In the genomic region with DNA sequence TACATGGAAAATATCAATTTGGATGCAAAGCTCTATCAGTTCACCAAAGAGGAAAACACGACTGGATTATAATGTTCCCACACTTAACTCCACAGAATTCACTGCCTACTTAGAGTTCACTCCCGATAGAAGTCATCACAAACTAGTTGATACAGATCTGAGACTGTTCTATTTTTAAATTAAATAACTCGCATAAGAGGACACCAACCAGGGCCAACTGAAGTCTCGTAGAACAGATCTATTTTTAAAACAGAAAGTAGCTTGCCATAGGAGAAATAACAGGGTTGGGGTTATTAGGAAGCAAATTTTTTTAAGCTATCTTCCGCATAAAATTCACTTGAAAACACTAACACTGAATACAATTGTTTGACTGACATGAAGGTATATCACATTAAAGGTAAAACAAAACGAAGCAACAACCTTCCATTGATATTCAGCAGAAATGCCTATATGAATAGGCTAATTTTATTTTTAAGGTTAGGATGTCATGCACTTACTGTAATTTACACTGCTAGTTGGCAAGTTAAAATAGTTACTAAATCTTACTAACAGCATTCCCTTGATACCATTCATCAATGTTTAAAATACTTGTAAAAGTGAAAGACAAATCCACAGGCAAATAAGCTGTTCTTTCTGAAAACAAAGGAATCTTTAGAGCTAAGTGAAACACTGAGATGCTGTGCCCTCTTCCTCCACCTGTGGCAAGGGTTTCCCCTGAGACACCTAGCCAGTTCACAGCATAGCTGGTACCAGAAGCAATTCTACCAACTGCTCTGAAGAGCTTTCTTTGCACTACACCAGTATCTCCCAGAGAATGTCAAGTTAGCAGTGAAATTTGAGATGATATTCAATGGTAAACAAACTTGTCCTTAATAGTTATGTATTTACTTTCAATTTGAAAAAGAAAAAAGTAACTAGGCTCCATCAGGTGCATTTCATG, we compare ENCODE assay signal across 15 cellular contexts.
DNase-seq lines count a peak whose midpoint lies in the region; ATAC-seq and TF ChIP-seq lines count a peak whose summit lies in the region.
"Had no signal": no experiment of that assay in that cellular context is flagged by ENCODE, and none has a peak within 500 bp of the region (broad histone marks: within the 10 kb centered on the region; RNA-seq: fewer than 3 reads in every experiment).

No MANE protein-coding gene starts in this region.

- H4K20me1 ChIP-seq in neural progenitor cell (ENCODE audit: low read depth): no peaks in the 10 kb centered on the region

- no peak overlapping the region for H2AFZ ChIP-seq in neural progenitor cell (replicated peaks)

- no peak for DNase-seq in activated naive CD4-positive, alpha-beta T cell treated with Interleukin-2 at 50 U/mL for 16 hours
- DNase-seq in T-helper 17 cell (no peak), right cardiac atrium (no peak), sciatic nerve (ENCODE audit: low spot score) (no peak), neural progenitor cell (ENCODE audit: low spot score) (no peak)
- DNase-seq in stimulated activated effector memory CD8-positive, alpha-beta T cell treated with anti-CD3 and anti-CD28 coated beads, Interleukin-12 subunit alpha, Interleukin-12 subunit beta, amount 100 ng/mL, for 72 hours (ENCODE audit: low spot score in 2 of 2): no peak
- DNase-seq: amygdala, colonic mucosa, esophagus squamous epithelium, H7, NCI-H146, trophoblast cell had no signal

- H3K4me3 ChIP-seq in right cardiac atrium (ENCODE audit: low read length): peak overlapping the region; percentile 23
- H3K4me3 ChIP-seq in neural progenitor cell: no peak overlapping the region
- H3K4me3 ChIP-seq: colonic mucosa, lung had no signal

- WGBS in right cardiac atrium: 30% methylated on average over 6 of the region's 6 CpGs

- ATAC-seq in T-helper 17 cell: no peak
- peak; percentile 56 to 69 for ATAC-seq in right cardiac atrium
- ATAC-seq in stimulated activated effector memory CD8-positive, alpha-beta T cell treated with anti-CD3 and anti-CD28 coated beads, Interleukin-12 subunit alpha, Interleukin-12 subunit beta, amount 100 ng/mL, for 72 hours: no peak
- ATAC-seq in sciatic nerve: no peak
- ATAC-seq in GM19467 (IDR thresholded peaks at IDR 0.05; ENCODE audit: unreplicated experiment): no peak

- H3K4me1 ChIP-seq in right cardiac atrium (ENCODE audit: control insufficient read depth, insufficient read depth, low read length): no peaks in the 10 kb centered on the region
- peaks cover 16% of the 10 kb centered on the region for H3K4me1 ChIP-seq in neural progenitor cell

- H3K9ac ChIP-seq in neural progenitor cell: no peak overlapping the region

- H3K27ac ChIP-seq in right cardiac atrium (ENCODE audit: low read length) (peak overlapping the region; percentile 70), neural progenitor cell (no peak overlapping the region)
- H3K27ac ChIP-seq: colonic mucosa, esophagus squamous epithelium had no signal

- H3K27me3 ChIP-seq in right cardiac atrium (ENCODE audit: control insufficient read depth, insufficient read depth): no peaks in the 10 kb centered on the region
- H3K27me3 ChIP-seq in neural progenitor cell: no peaks in the 10 kb centered on the region
- H3K27me3 ChIP-seq: colonic mucosa, esophagus squamous epithelium had no signal

- no peaks in the 10 kb centered on the region for H3K79me2 ChIP-seq in neural progenitor cell (ENCODE audit: low read depth)

- no peaks in the 10 kb centered on the region for H3K9me3 Mint-ChIP-seq in activated naive CD4-positive, alpha-beta T cell treated with anti-CD3 and anti-CD28 coated beads, Interleukin-2, amount 50 U/mL, for 24 hours
- no peaks in the 10 kb centered on the region for H3K9me3 Mint-ChIP-seq in stimulated activated effector memory CD8-positive, alpha-beta T cell treated with anti-CD3 and anti-CD28 coated beads, Interleukin-12 subunit alpha, Interleukin-12 subunit beta, amount 100 ng/mL, for 72 hours
- H3K9me3 Mint-ChIP-seq in neural progenitor cell: peaks cover 2% of the 10 kb centered on the region

- H3K36me3 Mint-ChIP-seq in activated naive CD4-positive, alpha-beta T cell treated with anti-CD3 and anti-CD28 coated beads, Interleukin-2, amount 50 U/mL, for 24 hours: peaks cover 13% of the 10 kb centered on the region
- H3K36me3 Mint-ChIP-seq in T-helper 17 cell (ENCODE audit: low read depth) (peaks cover 3% of the 10 kb centered on the region), neural progenitor cell (no peaks in the 10 kb centered on the region)
- peaks cover 10% of the 10 kb centered on the region for H3K36me3 Mint-ChIP-seq in stimulated activated effector memory CD8-positive, alpha-beta T cell treated with anti-CD3 and anti-CD28 coated beads, Interleukin-12 subunit alpha, Interleukin-12 subunit beta, amount 100 ng/mL, for 72 hours

- peak overlapping the region; percentile 24 for H3K27ac Mint-ChIP-seq in activated naive CD4-positive, alpha-beta T cell treated with anti-CD3 and anti-CD28 coated beads, Interleukin-2, amount 50 U/mL, for 24 hours
- H3K27ac Mint-ChIP-seq in T-helper 17 cell (peak overlapping the region; percentile 39), neural progenitor cell (no peak overlapping the region)
- H3K27ac Mint-ChIP-seq in stimulated activated effector memory CD8-positive, alpha-beta T cell treated with anti-CD3 and anti-CD28 coated beads, Interleukin-12 subunit alpha, Interleukin-12 subunit beta, amount 100 ng/mL, for 72 hours: peak overlapping the region; percentile 45

- H3K36me3 ChIP-seq in neural progenitor cell: no peaks in the 10 kb centered on the region
- H3K36me3 ChIP-seq: colonic mucosa, esophagus squamous epithelium had no signal

- intact Hi-C loops in right cardiac atrium (cut with DNase I): no loop called here
- intact Hi-C loops in sciatic nerve (cut with DNase I): no loop called here

- H3K4me1 Mint-ChIP-seq in activated naive CD4-positive, alpha-beta T cell treated with anti-CD3 and anti-CD28 coated beads, Interleukin-2, amount 50 U/mL, for 24 hours: peaks cover 44% of the 10 kb centered on the region
- peaks cover 25% of the 10 kb centered on the region for H3K4me1 Mint-ChIP-seq in T-helper 17 cell
- peaks cover 22% of the 10 kb centered on the region for H3K4me1 Mint-ChIP-seq in stimulated activated effector memory CD8-positive, alpha-beta T cell treated with anti-CD3 and anti-CD28 coated beads, Interleukin-12 subunit alpha, Interleukin-12 subunit beta, amount 100 ng/mL, for 72 hours
- H3K4me1 Mint-ChIP-seq in neural progenitor cell: peaks cover 24% of the 10 kb centered on the region

- no peak for TF ChIP-seq CTCF in neural progenitor cell (IDR thresholded peaks at IDR 0.05)

- H3K9me3 ChIP-seq in T-helper 17 cell (ENCODE audit: control insufficient read depth, low read length, poor library complexity, severe bottlenecking) (no peaks in the 10 kb centered on the region), right cardiac atrium (ENCODE audit: control insufficient read depth, low read length) (no peaks in the 10 kb centered on the region), neural progenitor cell (ENCODE audit: low read depth) (no peaks in the 10 kb centered on the region)
- H3K9me3 ChIP-seq: colonic mucosa, esophagus squamous epithelium had no signal

- H3K4me3 Mint-ChIP-seq in activated naive CD4-positive, alpha-beta T cell treated with anti-CD3 and anti-CD28 coated beads, Interleukin-2, amount 50 U/mL, for 24 hours: no peak overlapping the region
- H3K4me3 Mint-ChIP-seq in T-helper 17 cell: no peak overlapping the region
- H3K4me3 Mint-ChIP-seq in stimulated activated effector memory CD8-positive, alpha-beta T cell treated with anti-CD3 and anti-CD28 coated beads, Interleukin-12 subunit alpha, Interleukin-12 subunit beta, amount 100 ng/mL, for 72 hours: peak overlapping the region; percentile 30
- H3K4me3 Mint-ChIP-seq in neural progenitor cell: no peak overlapping the region

- no peak overlapping the region for H3K4me2 ChIP-seq in neural progenitor cell

- H3F3A ChIP-seq in neural progenitor cell (ENCODE audit: low read depth): no peaks in the 10 kb centered on the region

- no peaks in the 10 kb centered on the region for H3K27me3 Mint-ChIP-seq in activated naive CD4-positive, alpha-beta T cell treated with anti-CD3 and anti-CD28 coated beads, Interleukin-2, amount 50 U/mL, for 24 hours
- H3K27me3 Mint-ChIP-seq in T-helper 17 cell (peaks cover 9% of the 10 kb centered on the region), neural progenitor cell (ENCODE audit: insufficient read depth, low read depth) (peaks cover 2% of the 10 kb centered on the region)

Comparison
In these comparisons a context has a peak if more than half of its experiments do, and no peak if none do; other contexts are left out.
1. ATAC-seq: peak in right cardiac atrium (2 of 2); none in T-helper 17 cell (single experiment), stimulated activated effector memory CD8-positive, alpha-beta T cell treated with anti-CD3 and anti-CD28 coated beads, Interleukin-12 subunit alpha, Interleukin-12 subunit beta, amount 100 ng/mL, for 72 hours (single experiment), sciatic nerve (single experiment) and GM19467 (single experiment).